Comparison of ENCODE assay signal across 12 cellular contexts in genomic region chr2:70035344-70035844, GRCh38. TPM values are rescaled to one million over a fixed set of nuclear protein-coding genes. Genes with fewer than 3 reads are reported as not detected.
DNase-seq lines count a peak whose midpoint lies in the region; ATAC-seq and TF ChIP-seq lines count a peak whose summit lies in the region.
"Had no signal": no experiment of that assay in that cellular context is flagged by ENCODE, and none has a peak within 500 bp of the region (broad histone marks: within the 10 kb centered on the region; RNA-seq: fewer than 3 reads in every experiment).

No MANE protein-coding gene starts in this region.

- H3K27me3 Mint-ChIP-seq in T-helper 2 cell treated with Interferon-gamma antibody and Interleukin-4, amounts not matched to agents 5 μg/mL and 100 μg/mL, for 36 hours (ENCODE audit: low read depth), result no peaks in the 10 kb centered on the region
- no peaks in the 10 kb centered on the region for H3K27me3 Mint-ChIP-seq in WTC11 (ENCODE audit: low read depth)

- CTCF ChIA-PET in WTC11 (lab: Charles Lee), result interaction anchor here (2.1 kb wide), 1 partner anchor 36 kb away, joined by 5 read pairs; no protein-coding TSS in a partner anchor

- H3K9me3 Mint-ChIP-seq in T-helper 2 cell treated with Interferon-gamma antibody and Interleukin-4, amounts not matched to agents 5 μg/mL and 100 μg/mL, for 36 hours, result no peaks in the 10 kb centered on the region
- H3K9me3 Mint-ChIP-seq in WTC11, result no peaks in the 10 kb centered on the region

- H3K9me3 ChIP-seq in BE2C, result no peaks in the 10 kb centered on the region
- H3K9me3 ChIP-seq: thoracic aorta had no signal

- H3K4me3 ChIP-seq in fibroblast of villous mesenchyme (ENCODE audit: low read depth, low read length) (no peak overlapping the region), BE2C (ENCODE audit: low read depth, low read length) (no peak overlapping the region)
- H3K4me3 ChIP-seq: GM12878, thoracic aorta had no signal

- no peaks in the 10 kb centered on the region for H3K4me1 ChIP-seq in BE2C

- H3K36me3 ChIP-seq in BE2C, result no peaks in the 10 kb centered on the region
- H3K36me3 ChIP-seq: thoracic aorta had no signal

- H3K27ac Mint-ChIP-seq in T-helper 2 cell treated with Interferon-gamma antibody and Interleukin-4, amounts not matched to agents 5 μg/mL and 100 μg/mL, for 36 hours, result peak overlapping the region; percentile 38
- H3K27ac Mint-ChIP-seq in WTC11, result peak overlapping the region; percentile 11; the same call in 1 of the 2 replicates

- peaks cover 26% of the 10 kb centered on the region for H3K4me1 Mint-ChIP-seq in T-helper 2 cell treated with Interferon-gamma antibody and Interleukin-4, amounts not matched to agents 5 μg/mL and 100 μg/mL, for 36 hours (ENCODE audit: low read depth)
- H3K4me1 Mint-ChIP-seq in WTC11, result peaks cover 10% of the 10 kb centered on the region

- POLR2A ChIA-PET in WTC11 (lab: Charles Lee), result no interaction called here

- H3K27me3 ChIP-seq in BE2C, result no peaks in the 10 kb centered on the region

- peaks cover 24% of the 10 kb centered on the region for H3K36me3 Mint-ChIP-seq in T-helper 2 cell treated with Interferon-gamma antibody and Interleukin-4, amounts not matched to agents 5 μg/mL and 100 μg/mL, for 36 hours (ENCODE audit: low read depth)
- no peaks in the 10 kb centered on the region; the same call in none of the 2 replicates for H3K36me3 Mint-ChIP-seq in WTC11

- H3K4me3 Mint-ChIP-seq in T-helper 2 cell treated with Interferon-gamma antibody and Interleukin-4, amounts not matched to agents 5 μg/mL and 100 μg/mL, for 36 hours, result no peak overlapping the region
- H3K4me3 Mint-ChIP-seq in WTC11, result no peak overlapping the region

- ATAC-seq in WTC11 (no peak), GM21576 (IDR thresholded peaks at IDR 0.05; ENCODE audit: unreplicated experiment) (no peak)
- ATAC-seq: GM12878 had no signal

- TF ChIP-seq CTCF in WTC11 (IDR thresholded peaks at IDR 0.05) (no peak), fibroblast of villous mesenchyme (IDR thresholded peaks at IDR 0.05; ENCODE audit: insufficient read depth, low read depth, low read length) (no peak), BE2C (IDR thresholded peaks at IDR 0.05; ENCODE audit: low read depth, low read length) (no peak)

- no peak for DNase-seq in T-helper 2 cell treated with Interferon-gamma antibody and Interleukin-4, amounts not matched to agents 5 μg/mL and 100 μg/mL, for 36 hours (ENCODE audit: low spot score)
- DNase-seq in T-helper 2 cell, result no peak
- no peak for DNase-seq in WTC11 (ENCODE audit: low spot score)
- peak; percentile 56 for DNase-seq in fibroblast of villous mesenchyme (ENCODE audit: low read depth)
- DNase-seq in stromal cell of bone marrow (ENCODE audit: low read depth), result peak; percentile 25
- no peak for DNase-seq in BE2C
- no peak for DNase-seq in occipital lobe (lab: John Stamatoyannopoulos, UW)
- DNase-seq: DMS 273 treated with DMSO at 0.1 percent for 48 hours, NCI-H2171 treated with DMSO at 0.1 percent for 48 hours had no signal

TF ChIP-seq in WTC11, 78 proteins besides CTCF, POLR2A, EP300 and RAD21 (continues in another document):
- TF ChIP-seq ZNF532 (CRISPR knock-in tag; IDR thresholded peaks at IDR 0.05; ENCODE audit: borderline replicate concordance), result no peak
- no peak for TF ChIP-seq TCF7 (CRISPR knock-in tag; IDR thresholded peaks at IDR 0.05; ENCODE audit: low read depth)
- no peak for TF ChIP-seq RORB (CRISPR knock-in tag; IDR thresholded peaks at IDR 0.05)
- no peak for TF ChIP-seq ETV6 (CRISPR knock-in tag; IDR thresholded peaks at IDR 0.05)
- no peak for TF ChIP-seq AR (CRISPR knock-in tag; IDR thresholded peaks at IDR 0.05)
- no peak for TF ChIP-seq ZBTB43 (CRISPR knock-in tag; IDR thresholded peaks at IDR 0.05)
- TF ChIP-seq SMAD4 (CRISPR knock-in tag; IDR thresholded peaks at IDR 0.05), result no peak
- TF ChIP-seq EMX1 (CRISPR knock-in tag; IDR thresholded peaks at IDR 0.05), result no peak
- TF ChIP-seq ZNF121 (CRISPR knock-in tag; IDR thresholded peaks at IDR 0.05), result no peak
- TF ChIP-seq IRF1 (CRISPR knock-in tag; IDR thresholded peaks at IDR 0.05), result no peak
- no peak for TF ChIP-seq ZNF671 (CRISPR knock-in tag; IDR thresholded peaks at IDR 0.05)
- TF ChIP-seq TEAD4 (CRISPR knock-in tag; IDR thresholded peaks at IDR 0.05), result no peak
- no peak for TF ChIP-seq ZSCAN18 (CRISPR knock-in tag; IDR thresholded peaks at IDR 0.05)

RNA-seq across cellular contexts. Expression of gene PCBP1, which starts 51.9 kb away (rescaled TPM):
- total RNA-seq in WTC11 (2021) (489 to 528 TPM (median 518 TPM) in 3 replicates), fibroblast of villous mesenchyme (32.9 and 45.3 TPM in 2 replicates), occipital lobe (22.0 TPM)
- 374 TPM for polyA plus RNA-seq in BE2C (2012; ENCODE audit: insufficient read depth, insufficient read length, low read depth)

Comparison
In these comparisons a context has a peak if more than half of its experiments do, and no peak if none do; other contexts are left out.
1. DNase-seq: peak in fibroblast of villous mesenchyme (single experiment) and stromal cell of bone marrow (single experiment); none in T-helper 2 cell treated with Interferon-gamma antibody and Interleukin-4, amounts not matched to agents 5 μg/mL and 100 μg/mL, for 36 hours (single experiment), T-helper 2 cell (0 of 5), WTC11 (single experiment), BE2C (single experiment) and occipital lobe (single experiment).
2. RNA of gene PCBP1, which starts 51.9 kb away (total RNA-seq): 489 to 528 TPM in WTC11; 32.9 to 45.3 TPM in fibroblast of villous mesenchyme and 22.0 TPM in occipital lobe (single experiment); every median in the first group is over 10 times any median in the second.